8 cellular contexts compared by ENCODE assay signal in genomic region chr16:83356266-83356665, GRCh38.
DNase-seq lines count a peak whose midpoint lies in the region; ATAC-seq and TF ChIP-seq lines count a peak whose summit lies in the region.

No MANE protein-coding gene starts in this region.

- no peak for TF ChIP-seq POLR2A in uterus (IDR thresholded peaks at IDR 0.05)

- no peaks in the 10 kb centered on the region for H3K9me3 Mint-ChIP-seq in activated naive CD4-positive, alpha-beta T cell treated with anti-CD3 and anti-CD28 coated beads for 36 hours

- no peak overlapping the region for H3K9ac ChIP-seq in mammary epithelial cell (ENCODE audit: insufficient read depth, low read length)

- H3K9me3 ChIP-seq in mammary epithelial cell (replicated peaks; ENCODE audit: insufficient read depth, low read length): no peaks in the 10 kb centered on the region
- no peaks in the 10 kb centered on the region for H3K9me3 ChIP-seq in uterus

- no peaks in the 10 kb centered on the region for H4K20me1 ChIP-seq in mammary epithelial cell (ENCODE audit: insufficient read depth, low read length)

- no peaks in the 10 kb centered on the region for H3K79me2 ChIP-seq in mammary epithelial cell (ENCODE audit: insufficient read depth, low read length)

- no peaks in the 10 kb centered on the region for H3K4me1 Mint-ChIP-seq in activated naive CD4-positive, alpha-beta T cell treated with anti-CD3 and anti-CD28 coated beads for 36 hours (ENCODE audit: low read depth)

- DNase-seq in activated naive CD4-positive, alpha-beta T cell treated with anti-CD3 and anti-CD28 coated beads for 36 hours: peak; percentile 7
- no peak for DNase-seq in activated naive CD4-positive, alpha-beta T cell treated with anti-CD3 and anti-CD28 coated beads, Interleukin-2, amount 50 U/mL, for 16 hours
- DNase-seq in NCI-H345 treated with DMSO at 0.1 percent for 48 hours (lab: John Stamatoyannopoulos, UW; ENCODE audit: unreplicated experiment) (peak; percentile 34), mammary epithelial cell (peak; percentile 83), kidney epithelial cell (ENCODE audit: low read depth) (peak; percentile 38), uterus (peak in 1 of 2 donors; percentile 33)

- CTCF ChIA-PET in activated naive CD4-positive, alpha-beta T cell treated with anti-CD3 and anti-CD28 coated beads for 36 hours (lab: Charles Lee): interaction anchor here (0.7 to 1.1 kb wide), 3 partner anchors 19 to 890 kb away, joined by 4 to 6 read pairs (median 4); no protein-coding TSS in a partner anchor
- CTCF ChIA-PET in mammary epithelial cell (lab: Charles Lee; ENCODE audit: low non-redundant PET): interaction anchor here (0.7 kb wide), 2 partner anchors 36 to 37 kb away, joined by 4 to 7 read pairs; no protein-coding TSS in a partner anchor

- H3K36me3 ChIP-seq in mammary epithelial cell (ENCODE audit: insufficient read depth, low read length) (no peaks in the 10 kb centered on the region), kidney epithelial cell (ENCODE audit: control insufficient read depth, insufficient read depth, low read length) (no peaks in the 10 kb centered on the region), uterus (no peaks in the 10 kb centered on the region)

- no peak overlapping the region for H3K4me3 Mint-ChIP-seq in activated naive CD4-positive, alpha-beta T cell treated with anti-CD3 and anti-CD28 coated beads for 36 hours

- H3K4me1 ChIP-seq in mammary epithelial cell (ENCODE audit: insufficient read depth, low read length): no peaks in the 10 kb centered on the region
- no peaks in the 10 kb centered on the region for H3K4me1 ChIP-seq in uterus

- H2AFZ ChIP-seq in mammary epithelial cell (ENCODE audit: low read depth, low read length): no peak overlapping the region

- BruUV-seq in mammary epithelial cell (replicated peaks; lab: Mats Ljungman, UMichigan): no TSS peak

- in situ Hi-C loops in mammary epithelial cell (cut with MboI; ENCODE audit: low sequenced_read_pairs in 2 of 2): no loop called here

- whole genome bisulfite sequencing in mammary epithelial cell (ENCODE audit: low coverage, missing lambda C conversion rate): 14% methylated on average over 4 of the region's 4 CpGs

- H3K4me3 ChIP-seq in mammary epithelial cell (replicated peaks in 1 of 3; ENCODE audit: insufficient read depth in 1 of 3, low read depth in 2 of 3, low read length in 3 of 3): no peak overlapping the region
- H3K4me3 ChIP-seq in kidney epithelial cell (ENCODE audit: low read depth, low read length): no peak overlapping the region
- H3K4me3 ChIP-seq in uterus: no peak overlapping the region

- no peaks in the 10 kb centered on the region for H3K36me3 Mint-ChIP-seq in activated naive CD4-positive, alpha-beta T cell treated with anti-CD3 and anti-CD28 coated beads for 36 hours (ENCODE audit: low read depth)

- intact Hi-C loops in activated naive CD4-positive, alpha-beta T cell treated with anti-CD3 and anti-CD28 coated beads for 36 hours (cut with micrococcal nuclease): no loop called here
- intact Hi-C loops in mammary epithelial cell (cut with micrococcal nuclease) (loop anchor here (1.0 to 10.0 kb wide), 2 partner anchors 90 to 721 kb away; no protein-coding TSS in a partner anchor), uterus (cut with DNase I; ENCODE audit: low total_unique reads) (no loop called here)

- dilution Hi-C loops in mammary epithelial cell (cut with HindIII; ENCODE audit: low sequenced_read_pairs): no loop called here

- H3K27ac ChIP-seq in mammary epithelial cell (ENCODE audit: insufficient read depth, low read depth, low read length) (no peak overlapping the region), uterus (no peak overlapping the region)

- TF ChIP-seq CTCF in mammary epithelial cell (conservative IDR thresholded peaks at IDR 0.05 in 1 of 2, IDR thresholded peaks at IDR 0.05 in 1 of 2; ENCODE audit: extremely low read depth in 1 of 2, insufficient read depth in 1 of 2, low read depth in 1 of 2, low read length in 2 of 2) (peak; percentile 75 to 81), kidney epithelial cell (IDR thresholded peaks at IDR 0.05; ENCODE audit: insufficient read depth, low read length, poor library complexity, severe bottlenecking) (peak; percentile 77), uterus (IDR thresholded peaks at IDR 0.05) (peak; percentile 45 to 56 (median 53))

- H3K4me2 ChIP-seq in mammary epithelial cell (ENCODE audit: insufficient read depth, low read depth, low read length): no peak overlapping the region

- peaks cover 3% of the 10 kb centered on the region for H3K27me3 Mint-ChIP-seq in activated naive CD4-positive, alpha-beta T cell treated with anti-CD3 and anti-CD28 coated beads for 36 hours (ENCODE audit: low read depth)

- H3K27me3 ChIP-seq in mammary epithelial cell (ENCODE audit: insufficient read depth, low read length) (no peaks in the 10 kb centered on the region), kidney epithelial cell (ENCODE audit: control insufficient read depth, insufficient read depth, low read length) (no peaks in the 10 kb centered on the region), uterus (no peaks in the 10 kb centered on the region)

- peak; percentile 95 for ATAC-seq in HG02981 (IDR thresholded peaks at IDR 0.05; ENCODE audit: unreplicated experiment)
- ATAC-seq in GM18520 (IDR thresholded peaks at IDR 0.05; ENCODE audit: unreplicated experiment): no peak

- H3K27ac Mint-ChIP-seq in activated naive CD4-positive, alpha-beta T cell treated with anti-CD3 and anti-CD28 coated beads for 36 hours: no peak overlapping the region
